Comparison of ENCODE assay signal across 16 cellular contexts in the genomic region with DNA sequence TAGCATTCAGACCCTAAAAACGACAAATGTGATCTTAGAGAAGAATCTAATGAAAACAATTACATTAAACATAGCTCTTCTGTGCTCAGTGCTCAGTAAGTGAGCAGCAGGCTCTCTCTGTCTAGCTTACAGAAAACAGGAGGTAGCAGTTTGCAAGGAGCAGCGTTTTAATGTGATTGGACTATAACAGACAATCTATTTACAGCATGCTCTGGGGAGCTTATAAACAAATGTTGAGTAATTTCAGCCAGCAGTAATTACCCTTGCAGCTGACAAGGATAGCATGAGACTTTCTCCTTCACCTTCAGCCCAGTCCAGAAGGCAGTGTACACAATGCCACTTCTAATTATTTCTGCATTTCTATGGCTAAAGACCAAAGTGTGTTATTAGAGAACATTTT.
DNase-seq lines count a peak whose midpoint lies in the region; ATAC-seq and TF ChIP-seq lines count a peak whose summit lies in the region.
"Had no signal": no experiment of that assay in that cellular context is flagged by ENCODE, and none has a peak within 500 bp of the region (broad histone marks: within the 10 kb centered on the region; RNA-seq: fewer than 3 reads in every experiment).

No MANE protein-coding gene starts in this region.

- H3K9me3 ChIP-seq in cardiac muscle cell (ENCODE audit: low read depth) = no peaks in the 10 kb centered on the region
- H3K9me3 ChIP-seq: breast epithelium, transverse colon had no signal

- ATAC-seq in HG02642 (IDR thresholded peaks at IDR 0.05; ENCODE audit: poor library complexity, unreplicated experiment) = no peak

- DNase-seq in cardiac muscle cell (ENCODE audit: low read depth in 1 of 2, low spot score in 1 of 2) (peak in 1 of 2 donors; percentile 2), cardiac septum (ENCODE audit: low spot score) (no peak), NCI-H748 treated with DMSO at 0.1 percent for 48 hours (lab: John Stamatoyannopoulos, UW) (peak; percentile 76), fibroblast of peridontal ligament (ENCODE audit: extremely low read depth) (peak; percentile 24), germinal center (ENCODE audit: low spot score) (no peak), mesenteric fat pad (ENCODE audit: low spot score) (no peak), NK-92 (lab: John Stamatoyannopoulos, UW; ENCODE audit: unreplicated experiment) (no peak)
- DNase-seq: ACHN; activated naive CD4-positive, alpha-beta T cell treated with Interleukin-2 at 50 U/mL for 16 hours; nucleus accumbens; SHP77; stimulated activated CD4-positive, alpha-beta T cell treated with anti-CD3 and anti-CD28 coated beads, Interleukin-12 subunit alpha, Interleukin-12 subunit beta, amount 100 ng/mL, for 4 hours; transverse colon had no signal

- no peaks in the 10 kb centered on the region for H3K27me3 ChIP-seq in cardiac muscle cell
- H3K27me3 ChIP-seq: breast epithelium, transverse colon had no signal

- intact Hi-C loops in cardiac septum (cut with DNase I) = loop anchor here (5.0 kb wide), 1 partner anchor 118 kb away; no protein-coding TSS in a partner anchor

- H3K4me3 ChIP-seq in cardiac muscle cell = no peak overlapping the region
- H3K4me3 ChIP-seq: breast epithelium, transverse colon had no signal

- no peak for TF ChIP-seq CTCF in cardiac muscle cell (IDR thresholded peaks at IDR 0.05; ENCODE audit: low read depth, low read length)

- no peaks in the 10 kb centered on the region for H3K36me3 ChIP-seq in cardiac muscle cell
- H3K36me3 ChIP-seq: breast epithelium, transverse colon had no signal

- H3K27ac ChIP-seq in cardiac muscle cell = peak overlapping the region; percentile 36
- H3K27ac ChIP-seq: breast epithelium, KMS-11, transverse colon had no signal

- peaks cover 38% of the 10 kb centered on the region for H3K4me1 ChIP-seq in cardiac muscle cell (ENCODE audit: low read depth)
- H3K4me1 ChIP-seq: breast epithelium, transverse colon had no signal

Comparison
In these comparisons a context has a peak if more than half of its experiments do, and no peak if none do; other contexts are left out.
1. DNase-seq: peak in NCI-H748 treated with DMSO at 0.1 percent for 48 hours (single experiment) and fibroblast of peridontal ligament (single experiment); none in cardiac septum (single experiment), germinal center (single experiment), mesenteric fat pad (single experiment) and NK-92 (single experiment).